ENCODE assay signal across 21 cellular contexts in genomic region chr5:79201206-79201605, GRCh38. TPM values are rescaled to one million over a fixed set of nuclear protein-coding genes. Genes with fewer than 3 reads are reported as not detected.
DNase-seq lines count a peak whose midpoint lies in the region; ATAC-seq and TF ChIP-seq lines count a peak whose summit lies in the region.
"Had no signal": no experiment of that assay in that cellular context is flagged by ENCODE, and none has a peak within 500 bp of the region (broad histone marks: within the 10 kb centered on the region; RNA-seq: fewer than 3 reads in every experiment).

No MANE protein-coding gene starts in this region.

- H3K4me2 ChIP-seq in osteoblast (ENCODE audit: insufficient read depth, low read length), result no peak overlapping the region

- ATAC-seq in HG02884 (IDR thresholded peaks at IDR 0.05; ENCODE audit: unreplicated experiment), result no peak
- ATAC-seq: activated T-cell treated with anti-CD3 and anti-CD28 coated beads, Interleukin-2, amount 50 U/mL, for 4 hours; Right ventricle myocardium inferior had no signal

- H3K9me3 ChIP-seq in osteoblast (ENCODE audit: low read depth, low read length), result no peaks in the 10 kb centered on the region
- H3K9me3 ChIP-seq: tibial artery had no signal

- TF ChIP-seq CTCF in osteoblast (IDR thresholded peaks at IDR 0.05; ENCODE audit: extremely low read depth, low read depth, low read length) (no peak), dorsolateral prefrontal cortex (IDR thresholded peaks at IDR 0.05 in 54 of 56, conservative IDR thresholded peaks at IDR 0.05 in 2 of 56; ENCODE audit: low read depth in 1 of 56, partially characterized antibody in 56 of 56) (no peak)

- H3K27ac ChIP-seq in osteoblast (ENCODE audit: low read depth, low read length) (no peak overlapping the region), dorsolateral prefrontal cortex (no peak overlapping the region)
- H3K27ac ChIP-seq: brain microvascular endothelial cell, C4-2B, tibial artery, VCaP had no signal

- H2AFZ ChIP-seq in osteoblast (ENCODE audit: low read length), result no peak overlapping the region

- no peaks in the 10 kb centered on the region for H3K27me3 ChIP-seq in osteoblast (ENCODE audit: insufficient read depth, low read length)
- H3K27me3 ChIP-seq in dorsolateral prefrontal cortex, result no peaks in the 10 kb centered on the region
- H3K27me3 ChIP-seq: brain microvascular endothelial cell, tibial artery had no signal

- no peaks in the 10 kb centered on the region for H3K36me3 ChIP-seq in osteoblast (ENCODE audit: insufficient read depth, low read length)
- H3K36me3 ChIP-seq: brain microvascular endothelial cell, tibial artery had no signal

- H3K4me1 ChIP-seq in osteoblast (ENCODE audit: insufficient read depth, low read length), result peaks cover 7% of the 10 kb centered on the region
- H3K4me1 ChIP-seq: tibial artery had no signal

- H3K4me3 ChIP-seq in osteoblast (ENCODE audit: insufficient read depth, low read length), result no peak overlapping the region
- no peak overlapping the region for H3K4me3 ChIP-seq in dorsolateral prefrontal cortex
- H3K4me3 ChIP-seq: tibial artery had no signal

- in situ Hi-C loops in Caki2 (cut with HindIII; ENCODE audit: low pct_unique_long_range_greater_than_20kb, low sequenced_read_pairs), result no loop called here

- H4K20me1 ChIP-seq in osteoblast (ENCODE audit: insufficient read depth, low read length), result no peaks in the 10 kb centered on the region

- no peaks in the 10 kb centered on the region for H3K79me2 ChIP-seq in osteoblast (ENCODE audit: insufficient read depth, low read length)

- intact Hi-C loops in dorsolateral prefrontal cortex (cut with DNase I), result no loop called here

- DNase-seq in Caki2 (ENCODE audit: low read depth) (peak; percentile 33), NCI-H524 (lab: John Stamatoyannopoulos, UW) (peak; percentile 85 to 92), amniotic epithelial cell (ENCODE audit: low read depth) (peak; percentile 70), osteoblast (ENCODE audit: insufficient read length, low spot score, missing footprints) (peak; percentile 58), NCI-H510A (lab: John Stamatoyannopoulos, UW) (no peak), dorsolateral prefrontal cortex (no peak)
- DNase-seq: activated CD4-positive, alpha-beta T cell treated with anti-CD3 and anti-CD28 coated beads for 48 hours; activated T-cell treated with anti-CD3 and anti-CD28 coated beads, Interleukin-2, amount 50 U/mL, for 4 hours; kidney; NCI-H1092 treated with DMSO at 0.1 percent for 48 hours; NCI-H2029; NCI-H774; small intestine; stimulated activated CD4-positive, alpha-beta T cell treated with anti-CD3 and anti-CD28 coated beads, Interleukin-1b, Interleukin-23, amount 100 ng/mL, for 48 hours; stimulated activated CD8-positive, alpha-beta memory T cell treated with anti-CD3 and anti-CD28 coated beads, Interleukin-4, amount 100 ng/mL, for 48 hours; tibial artery had no signal

RNA-seq across cellular contexts. Expression of gene JMY, which starts 34.7 kb away (rescaled TPM):
- 5.1 and 6.7 TPM in 2 replicates for total RNA-seq in Caki2 (2014; rRNA removed; shearing (Covaris generic); ENCODE audit: low replicate concordance)
- total RNA-seq in osteoblast (30.4 and 30.8 TPM in 2 replicates), dorsolateral prefrontal cortex (10 to 100 TPM; 21.8 to 40.5 (median 29.8) TPM)

Comparison
In these comparisons a context has a peak if more than half of its experiments do, and no peak if none do; other contexts are left out.
1. DNase-seq: peak in Caki2 (single experiment), NCI-H524 (2 of 2), amniotic epithelial cell (single experiment) and osteoblast (single experiment); none in NCI-H510A (single experiment) and dorsolateral prefrontal cortex (0 of 10).